Comparison of ENCODE assay signal across 25 cellular contexts in the genomic region with DNA sequence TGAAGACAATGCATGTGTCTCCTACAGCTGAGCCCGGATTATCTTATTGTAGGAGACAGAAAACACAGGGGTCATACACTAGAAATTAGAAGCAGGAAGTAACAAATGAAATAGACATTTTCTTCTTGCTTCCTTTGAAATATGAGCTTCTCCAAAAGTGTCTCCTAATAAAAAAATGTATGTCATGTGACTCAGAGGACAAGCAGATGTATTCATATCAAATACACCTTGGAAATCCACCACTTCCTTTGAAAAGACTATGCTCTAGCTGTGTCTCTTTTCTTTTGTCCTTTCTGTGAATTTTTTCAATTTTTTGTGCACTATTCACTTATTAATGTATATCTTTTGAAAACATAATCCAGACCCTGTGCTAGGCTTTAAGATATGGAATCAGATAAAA.
DNase-seq lines count a peak whose midpoint lies in the region; ATAC-seq and TF ChIP-seq lines count a peak whose summit lies in the region.
"Had no signal": no experiment of that assay in that cellular context is flagged by ENCODE, and none has a peak within 500 bp of the region (broad histone marks: within the 10 kb centered on the region; RNA-seq: fewer than 3 reads in every experiment).

No MANE protein-coding gene starts in this region.

- RAD21 ChIA-PET in HCT116 (lab: Charles Lee; ENCODE audit: low non-redundant PET in 1 of 2, low total read pairs in 2 of 2, uncharacterized antibody in 2 of 2, unreplicated experiment in 2 of 2) = no interaction called here

- H3K27ac ChIP-seq in HCT116 (ENCODE audit: low read depth, low read length) (no peak overlapping the region), PC-3 (ENCODE audit: low read length) (peak overlapping the region; percentile 32; the same call in 1 of the 2 replicates), foreskin keratinocyte (no peak overlapping the region)
- H3K27ac ChIP-seq: BLaER1 treated with 17β-estradiol and CSF1 and Interleukin-3, amounts not matched to agents 10 nM and 100 nM had no signal

- no peak for TF ChIP-seq RAD21 in HCT116 (IDR thresholded peaks at IDR 0.05; ENCODE audit: low read depth)

- no TSS peak for BruUV-seq in HCT116 (replicated peaks; lab: Mats Ljungman, UMichigan)
- no TSS peak for BruUV-seq in PC-3 (replicated peaks; lab: Mats Ljungman, UMichigan)

- no peaks in the 10 kb centered on the region for H4K20me1 ChIP-seq in HCT116 (ENCODE audit: insufficient read depth)
- H4K20me1 ChIP-seq in PC-3 (ENCODE audit: low read length) = no peaks in the 10 kb centered on the region
- H4K20me1 ChIP-seq: BLaER1 treated with 17β-estradiol and CSF1 and Interleukin-3, amounts not matched to agents 10 nM and 100 nM had no signal

- H3K4me1 ChIP-seq in HCT116 (ENCODE audit: control insufficient read depth in 1 of 2, insufficient read depth in 2 of 2, low read length in 2 of 2) = peaks cover 0 to 9% of the 10 kb centered on the region in 2 experiments; a peak in 1 of 4 replicates
- H3K4me1 ChIP-seq in PC-3 (ENCODE audit: insufficient read depth, low read length) = peaks cover 24% of the 10 kb centered on the region
- H3K4me1 ChIP-seq in foreskin keratinocyte = peaks cover 16% of the 10 kb centered on the region
- H3K4me1 ChIP-seq: BLaER1 treated with 17β-estradiol and CSF1 and Interleukin-3, amounts not matched to agents 10 nM and 100 nM; Caco-2; HAP-1 had no signal

- no peak overlapping the region for H3K4me3 ChIP-seq in HCT116 (replicated peaks in 1 of 2; ENCODE audit: low read depth in 1 of 2, low read length in 2 of 2)
- no peak overlapping the region for H3K4me3 ChIP-seq in PC-3 (ENCODE audit: low read length)
- H3K4me3 ChIP-seq: BLaER1 treated with 17β-estradiol and CSF1 and Interleukin-3, amounts not matched to agents 10 nM and 100 nM; HAP-1 had no signal

- H3F3A ChIP-seq in PC-3 (ENCODE audit: low read length, unreplicated experiment) = no peaks in the 10 kb centered on the region

- H3K9me2 ChIP-seq in HCT116 (ENCODE audit: insufficient read depth) (no peaks in the 10 kb centered on the region), PC-3 (replicated peaks; ENCODE audit: low read length) (no peaks in the 10 kb centered on the region)
- H3K9me2 ChIP-seq: SK-N-SH had no signal

- H3K4me2 ChIP-seq in HCT116 (ENCODE audit: low read length) = peak overlapping the region; percentile 3; the same call in 1 of the 2 replicates
- H3K4me2 ChIP-seq in PC-3 (ENCODE audit: low read length) = peak overlapping the region; percentile 48
- H3K4me2 ChIP-seq: BLaER1 treated with 17β-estradiol and CSF1 and Interleukin-3, amounts not matched to agents 10 nM and 100 nM; SK-N-SH had no signal

- H3K27me3 ChIP-seq in HCT116 (ENCODE audit: insufficient read depth, low read length) (no peaks in the 10 kb centered on the region), PC-3 (ENCODE audit: low read length) (no peaks in the 10 kb centered on the region), foreskin keratinocyte (no peaks in the 10 kb centered on the region)
- H3K27me3 ChIP-seq: BLaER1 treated with 17β-estradiol and CSF1 and Interleukin-3, amounts not matched to agents 10 nM and 100 nM had no signal

- no peaks in the 10 kb centered on the region for H3K9me3 ChIP-seq in HCT116 (ENCODE audit: control insufficient read depth in 1 of 2, insufficient read depth in 1 of 2, low read depth in 1 of 2, low read length in 2 of 2)
- H3K9me3 ChIP-seq in PC-3 (ENCODE audit: low read length) = no peaks in the 10 kb centered on the region
- H3K9me3 ChIP-seq: BLaER1 treated with 17β-estradiol and CSF1 and Interleukin-3, amounts not matched to agents 10 nM and 100 nM; Caco-2; HAP-1; SK-N-SH had no signal

- no peak for TF ChIP-seq POLR2A in HCT116 (IDR thresholded peaks at IDR 0.05; ENCODE audit: borderline replicate concordance, extremely low read depth, insufficient read depth, insufficient read length)

- DNase-seq in COLO829 (ENCODE audit: low spot score) (peak; percentile 9), HCT116 (ENCODE audit: low read depth, low spot score) (no peak), PC-3 (peak; percentile 29), foreskin keratinocyte (peak in 1 of 2 donors; percentile 20), midbrain (lab: John Stamatoyannopoulos, UW) (no peak)
- DNase-seq in activated CD4-positive, CD25-positive, alpha-beta regulatory T cell treated with anti-CD3 and anti-CD28 coated beads, Interleukin-2, amount 50 U/mL, for 72 hours = no peak
- DNase-seq: AML-193; Caco-2; CD4-positive, alpha-beta T cell; DND-41; GOT3; Karpas-422; NCI-H1092 treated with DMSO at 0.1 percent for 48 hours; NCI-H1436; NCI-H187; NCI-H2081 treated with DMSO at 0.1 percent for 48 hours; NCI-H446 treated with DMSO at 0.1 percent for 48 hours; NCI-H526; SIG-M5; SK-N-SH; T-helper 17 cell had no signal

- no peak for TF ChIP-seq CTCF in HCT116 (IDR thresholded peaks at IDR 0.05 in 2 of 3, conservative IDR thresholded peaks at IDR 0.05 in 1 of 3; ENCODE audit: borderline replicate concordance in 1 of 3, insufficient read depth in 1 of 3, low read depth in 2 of 3, low read length in 2 of 3)
- no peak for TF ChIP-seq CTCF in PC-3 (conservative IDR thresholded peaks at IDR 0.05; ENCODE audit: low read depth, low read length)
- no peak for TF ChIP-seq CTCF in foreskin keratinocyte (conservative IDR thresholded peaks at IDR 0.05)

- POLR2A ChIA-PET in HCT116 (lab: Charles Lee) = no interaction called here
- POLR2A ChIA-PET in PC-3 (lab: Charles Lee; ENCODE audit: unreplicated experiment) = no interaction called here

- intact Hi-C loops in HCT116 (cut with micrococcal nuclease) (no loop called here), PC-3 (cut with micrococcal nuclease) (no loop called here)

- no peak for ATAC-seq in HCT116
- ATAC-seq in PC-3 = peak; percentile 63
- ATAC-seq in foreskin keratinocyte = peak; percentile 36
- no peak for ATAC-seq in GM19452 (IDR thresholded peaks at IDR 0.05; ENCODE audit: unreplicated experiment)
- ATAC-seq: Panc1, T-helper 17 cell had no signal

- H3K36me3 ChIP-seq in HCT116 (ENCODE audit: control insufficient read depth in 1 of 2, insufficient read depth in 2 of 2, low read length in 2 of 2) (no peaks in the 10 kb centered on the region), PC-3 (ENCODE audit: low read depth, low read length) (no peaks in the 10 kb centered on the region)
- H3K36me3 ChIP-seq: BLaER1 treated with 17β-estradiol and CSF1 and Interleukin-3, amounts not matched to agents 10 nM and 100 nM; HAP-1 had no signal

- H3K79me2 ChIP-seq in HCT116 (ENCODE audit: insufficient read depth, low read length) (no peaks in the 10 kb centered on the region), PC-3 (ENCODE audit: low read length) (no peaks in the 10 kb centered on the region)

- H3K9ac ChIP-seq in HCT116 (ENCODE audit: low read length) (no peak overlapping the region), PC-3 (ENCODE audit: low read length) (no peak overlapping the region)
- H3K9ac ChIP-seq: BLaER1 treated with 17β-estradiol and CSF1 and Interleukin-3, amounts not matched to agents 10 nM and 100 nM; SK-N-SH had no signal

- peak overlapping the region; percentile 42 for H2AFZ ChIP-seq in HCT116 (ENCODE audit: low read depth, low read length, poor library complexity, severe bottlenecking)
- H2AFZ ChIP-seq in PC-3 (ENCODE audit: low read length) = no peak overlapping the region

- CTCF ChIA-PET in HCT116 (lab: Charles Lee) (no interaction called here), PC-3 (lab: Charles Lee) (no interaction called here)

TF ChIP-seq in HCT116, 20 proteins besides CTCF, POLR2A, EP300 and RAD21:
- TF ChIP-seq SP1 (IDR thresholded peaks at IDR 0.05; ENCODE audit: low read depth) (no peak), TCF7L2 (IDR thresholded peaks at IDR 0.05; ENCODE audit: borderline replicate concordance, extremely low read depth, insufficient read depth, insufficient read length) (peak; percentile 15)

Comparison
In these comparisons a context has a peak if more than half of its experiments do, and no peak if none do; other contexts are left out.
1. DNase-seq: peak in COLO829 (single experiment) and PC-3 (single experiment); none in HCT116 (single experiment), midbrain (single experiment) and activated CD4-positive, CD25-positive, alpha-beta regulatory T cell treated with anti-CD3 and anti-CD28 coated beads, Interleukin-2, amount 50 U/mL, for 72 hours (single experiment).
2. ATAC-seq: peak in PC-3 (single experiment) and foreskin keratinocyte (single experiment); none in HCT116 (single experiment) and GM19452 (single experiment).